ENCODE assay signal across 1 cellular context in genomic region chr15:99104788-99105515, GRCh38.
TF ChIP-seq lines count a peak whose summit lies in the region.

Gene SYNM, plus strand, starts transcription at chr15:99105080. Its CDS starts 120 bp downstream, at chr15:99105200.

TF ChIP-seq in HepG2, 621 proteins besides CTCF, POLR2A, EP300 and RAD21 (continued from another document and continues in another):
- peak; percentile 58; the same call in 1 of the 2 replicates for TF ChIP-seq ARID4A (CRISPR knock-in tag; IDR thresholded peaks at IDR 0.05; ENCODE audit: borderline replicate concordance)
- TF ChIP-seq ZNF3 (CRISPR knock-in tag; IDR thresholded peaks at IDR 0.05): no peak
- TF ChIP-seq HCFC1 (IDR thresholded peaks at IDR 0.05; ENCODE audit: low read depth, low read length): no peak
- 0 out of 2 replicates have a peak, but pooled peaks have one; percentile 19 for TF ChIP-seq CBFB (CRISPR knock-in tag; IDR thresholded peaks at IDR 0.05)
- TF ChIP-seq ZNF350 (CRISPR knock-in tag; IDR thresholded peaks at IDR 0.05; ENCODE audit: borderline replicate concordance, low read depth): no peak
- peak; percentile 19; the same call in 1 of the 2 replicates for TF ChIP-seq SP2 (CRISPR knock-in tag; IDR thresholded peaks at IDR 0.05)
- TF ChIP-seq RARA (CRISPR knock-in tag; IDR thresholded peaks at IDR 0.05): no peak
- TF ChIP-seq SNRNP70 (IDR thresholded peaks at IDR 0.05; ENCODE audit: low read depth, low read length): no peak
- no peak for TF ChIP-seq SNAPC4 (CRISPR knock-in tag; IDR thresholded peaks at IDR 0.05)
- no peak for TF ChIP-seq ZC3H4 (CRISPR knock-in tag; IDR thresholded peaks at IDR 0.05; ENCODE audit: borderline replicate concordance)
- TF ChIP-seq ARHGAP35 (CRISPR knock-in tag; IDR thresholded peaks at IDR 0.05; ENCODE audit: borderline replicate concordance): 0 out of 2 replicates have a peak, but pooled peaks have one; percentile 49
- TF ChIP-seq TRIM24 (CRISPR knock-in tag; IDR thresholded peaks at IDR 0.05): no peak
- no peak for TF ChIP-seq PRDM10 (CRISPR knock-in tag; IDR thresholded peaks at IDR 0.05; ENCODE audit: low read depth)
- TF ChIP-seq HMG20A (CRISPR knock-in tag; IDR thresholded peaks at IDR 0.05; ENCODE audit: borderline replicate concordance): no peak
- no peak for TF ChIP-seq FUBP1 (CRISPR knock-in tag; IDR thresholded peaks at IDR 0.05; ENCODE audit: borderline replicate concordance)
- peak; percentile 90 for TF ChIP-seq MAX (IDR thresholded peaks at IDR 0.05)
- TF ChIP-seq HMGXB3 (CRISPR knock-in tag; IDR thresholded peaks at IDR 0.05; ENCODE audit: borderline replicate concordance): no peak
- TF ChIP-seq KDM3A (CRISPR knock-in tag; IDR thresholded peaks at IDR 0.05; ENCODE audit: low read depth): no peak
- TF ChIP-seq TBX2 (CRISPR knock-in tag; IDR thresholded peaks at IDR 0.05; ENCODE audit: borderline replicate concordance): peak; percentile 50; the same call in 1 of the 2 replicates
- TF ChIP-seq FOSL1 (CRISPR knock-in tag; IDR thresholded peaks at IDR 0.05; ENCODE audit: borderline replicate concordance): no peak
- no peak; the same call in 1 of the 2 replicates for TF ChIP-seq ARID5B (CRISPR knock-in tag; IDR thresholded peaks at IDR 0.05)
- TF ChIP-seq ZNF615 (CRISPR knock-in tag; IDR thresholded peaks at IDR 0.05; ENCODE audit: borderline replicate concordance): no peak
- no peak for TF ChIP-seq SOX6 (IDR thresholded peaks at IDR 0.05)
- no peak for TF ChIP-seq SOX6 (CRISPR knock-in tag; IDR thresholded peaks at IDR 0.05)
- TF ChIP-seq ZBTB33 (CRISPR knock-in tag; IDR thresholded peaks at IDR 0.05): peak; percentile 40; the same call in 1 of the 2 replicates
